Comparison of ENCODE assay signal across 8 cellular contexts in the genomic region with DNA sequence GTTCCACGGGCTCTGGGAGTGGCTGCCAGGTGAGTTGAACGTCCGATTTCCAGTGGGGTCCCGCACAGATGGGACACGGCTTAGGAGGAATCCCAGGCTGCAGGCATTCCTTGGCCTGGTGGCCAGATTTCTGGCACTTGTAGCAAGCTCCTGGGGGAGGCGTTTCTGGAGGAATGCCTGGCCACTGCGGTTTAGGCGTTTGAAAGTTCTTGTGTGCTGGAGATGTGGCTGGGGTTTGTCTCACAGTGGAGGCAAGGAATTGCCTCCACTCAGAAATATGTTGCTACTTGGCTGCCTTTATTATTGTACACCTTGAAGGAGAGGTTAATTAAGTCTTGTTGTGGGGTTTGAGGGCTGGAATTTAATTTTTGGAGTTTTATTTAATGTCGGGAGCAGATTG.
DNase-seq lines count a peak whose midpoint lies in the region; ATAC-seq, FAIRE-seq and TF ChIP-seq lines count a peak whose summit lies in the region.
"Not testable (repeated sequence)": the region's sequence is repeated elsewhere in the genome, so short reads cannot be mapped to it uniquely, and the experiment has no call there.

No MANE protein-coding gene starts in this region.

- not testable (repeated sequence) for FAIRE-seq in astrocyte (lab: Jason Lieb, UNC)

- not testable (repeated sequence) for H3K9ac ChIP-seq in HUES48 (ENCODE audit: low read depth, low read length); astrocyte (ENCODE audit: low read length); endodermal cell (ENCODE audit: extremely low read depth, low read length, poor library complexity, severe bottlenecking)

- H3K9me3 ChIP-seq in HUES48 (ENCODE audit: control insufficient read depth, insufficient read depth, low read length); astrocyte (ENCODE audit: insufficient read depth, low read depth, low read length); endodermal cell (ENCODE audit: control insufficient read depth, low read length): not testable (repeated sequence)

- peak overlapping the region; percentile 84 for H3K4me2 ChIP-seq in GM23338
- not testable (repeated sequence) for H3K4me2 ChIP-seq in astrocyte (ENCODE audit: low read length)

- peaks cover 40% of the 10 kb centered on the region for H3K36me3 ChIP-seq in GM23338 (ENCODE audit: insufficient read depth)
- H3K36me3 ChIP-seq in HUES48 (ENCODE audit: control insufficient read depth, insufficient read depth, low read length); astrocyte (ENCODE audit: insufficient read depth, low read length): not testable (repeated sequence)
- peaks cover 29% of the 10 kb centered on the region for H3K36me3 ChIP-seq in endodermal cell (ENCODE audit: control insufficient read depth, insufficient read depth, low read length)

- H3K36me3 Mint-ChIP-seq in GM23338 (ENCODE audit: low read depth); astrocyte (ENCODE audit: low read depth, unreplicated experiment): not testable (repeated sequence)
- peaks cover 42% of the 10 kb centered on the region for H3K36me3 Mint-ChIP-seq in endodermal cell (ENCODE audit: low read depth)

- not testable (repeated sequence) for TF ChIP-seq CTCF in GM23338 (conservative IDR thresholded peaks at IDR 0.05; ENCODE audit: low read depth in 2 of 2); astrocyte (IDR thresholded peaks at IDR 0.05; ENCODE audit: insufficient read depth, low read depth, low read length); endodermal cell (conservative IDR thresholded peaks at IDR 0.05)

- not testable (repeated sequence) for ATAC-seq in GM23338

- peaks cover 14% of the 10 kb centered on the region for H3K27me3 Mint-ChIP-seq in GM23338 (ENCODE audit: insufficient read depth, low read depth, poor library complexity)
- not testable (repeated sequence) for H3K27me3 Mint-ChIP-seq in astrocyte (ENCODE audit: low read depth, unreplicated experiment); endodermal cell (ENCODE audit: insufficient read depth)

- H3K9me3 Mint-ChIP-seq in GM23338; astrocyte (ENCODE audit: unreplicated experiment); endodermal cell: not testable (repeated sequence)

- H3K4me3 ChIP-seq in GM23338 (peak overlapping the region; percentile 94), HUES48 (ENCODE audit: low read depth, low read length) (peak overlapping the region; percentile 61), iPS-11a (ENCODE audit: low read depth, low read length) (peak overlapping the region; percentile 56)
- not testable (repeated sequence) for H3K4me3 ChIP-seq in astrocyte (ENCODE audit: insufficient read depth, low read depth, low read length); endodermal cell (ENCODE audit: low read length)

- peaks cover 18% of the 10 kb centered on the region for H3K4me1 ChIP-seq in GM23338 (ENCODE audit: insufficient read depth)
- peaks cover 26% of the 10 kb centered on the region for H3K4me1 ChIP-seq in HUES48 (ENCODE audit: control insufficient read depth, insufficient read depth, low read length)
- not testable (repeated sequence) for H3K4me1 ChIP-seq in astrocyte (ENCODE audit: insufficient read depth, low read length); endodermal cell (ENCODE audit: control insufficient read depth, insufficient read depth, low read length)

- not testable (repeated sequence) for H3K27me3 ChIP-seq in GM23338 (ENCODE audit: insufficient read depth); HUES48 (ENCODE audit: control insufficient read depth, insufficient read depth, low read length); astrocyte (ENCODE audit: insufficient read depth, low read length); endodermal cell (ENCODE audit: control insufficient read depth, insufficient read depth, low read length, poor library complexity, severe bottlenecking)

- not testable (repeated sequence) for H3K4me3 Mint-ChIP-seq in GM23338, endodermal cell
- peak overlapping the region; percentile 58 for H3K4me3 Mint-ChIP-seq in astrocyte (ENCODE audit: unreplicated experiment)

- peaks cover 24% of the 10 kb centered on the region for H4K20me1 ChIP-seq in GM23338 (replicated peaks; ENCODE audit: insufficient read depth)
- not testable (repeated sequence) for H4K20me1 ChIP-seq in astrocyte (ENCODE audit: insufficient read depth, low read length)

- H2AFZ ChIP-seq in GM23338; astrocyte (ENCODE audit: low read depth, low read length): not testable (repeated sequence)

- H3K79me2 ChIP-seq in GM23338 (replicated peaks; ENCODE audit: insufficient read depth) = peaks cover 68% of the 10 kb centered on the region
- H3K79me2 ChIP-seq in astrocyte (ENCODE audit: insufficient read depth, low read length) = not testable (repeated sequence)

- not testable (repeated sequence) for H3K9me2 ChIP-seq in GM23338 (ENCODE audit: insufficient read depth)

- WGBS in endodermal cell (ENCODE audit: insufficient coverage in 1 of 2, insufficient read length in 1 of 2), 2 experiments = 89% methylated on average over 9 of the region's 9 CpGs; no CpG with 5 or more reads in 1 of the 2 experiments

- peak overlapping the region; percentile 96 for H3K27ac ChIP-seq in GM23338 (ENCODE audit: low read depth)
- not testable (repeated sequence) for H3K27ac ChIP-seq in HUES48 (ENCODE audit: low read depth, low read length); astrocyte (ENCODE audit: low read depth, low read length); endodermal cell (ENCODE audit: low read depth, low read length)

- DNase-seq in A172 (ENCODE audit: low spot score) (peak; percentile 0), M059J (ENCODE audit: low read depth) (peak; percentile 31), endodermal cell (peak; percentile 50), islet precursor cell (peak; percentile 67)
- not testable (repeated sequence) for DNase-seq in GM23338 (ENCODE audit: low spot score); astrocyte (ENCODE audit: low read depth)

- not testable (repeated sequence) for H3F3A ChIP-seq in GM23338 (replicated peaks; ENCODE audit: low read depth)

- peak overlapping the region; percentile 95 for H3K27ac Mint-ChIP-seq in GM23338
- H3K27ac Mint-ChIP-seq in astrocyte (ENCODE audit: unreplicated experiment) = not testable (repeated sequence)
- H3K27ac Mint-ChIP-seq in endodermal cell = peak overlapping the region; percentile 84

- H3K4me1 Mint-ChIP-seq in GM23338 = peaks cover 31% of the 10 kb centered on the region
- not testable (repeated sequence) for H3K4me1 Mint-ChIP-seq in astrocyte (ENCODE audit: low read depth, unreplicated experiment)
- H3K4me1 Mint-ChIP-seq in endodermal cell = peaks cover 49% of the 10 kb centered on the region
